33 cellular contexts compared by ENCODE assay signal in the genomic region with DNA sequence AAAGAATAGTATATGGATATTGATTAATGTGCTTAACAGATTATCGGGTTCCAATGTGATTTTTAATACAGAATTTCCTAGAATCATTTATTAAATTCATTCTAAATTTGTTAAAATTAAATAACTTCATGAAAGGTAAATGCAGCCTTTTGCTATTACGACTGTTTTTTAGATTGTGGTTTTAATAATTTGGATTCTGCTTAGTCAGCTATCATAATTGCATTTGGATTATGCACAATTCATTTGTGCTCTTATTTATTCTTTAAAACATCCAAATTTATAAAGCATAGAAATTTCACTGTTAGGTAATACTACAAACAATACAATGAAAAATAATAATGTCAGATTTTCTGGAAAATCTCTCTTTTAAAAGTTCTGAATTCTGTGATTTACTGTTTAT.
"Had no signal": no experiment of that assay in that cellular context is flagged by ENCODE, and none has a peak within 500 bp of the region (broad histone marks: within the 10 kb centered on the region; RNA-seq: fewer than 3 reads in every experiment).

No MANE protein-coding gene starts in this region.

- ATAC-seq: activated CD4-positive, alpha-beta T cell treated with anti-CD3 and anti-CD28 coated beads for 36 hours; activated CD4-positive, CD25-positive, alpha-beta regulatory T cell treated with anti-CD3 and anti-CD28 coated beads, Interleukin-2, amount 50 U/mL, for 24 hours; activated CD8-positive, alpha-beta memory T cell treated with anti-CD3 and anti-CD28 coated beads, Interleukin-2, amount 10 ng/mL, durations not matched to agents 7 days and 5 days; activated CD8-positive, alpha-beta T cell treated with anti-CD3 and anti-CD28 coated beads, Interleukin-2, amount 10 ng/mL, durations not matched to agents 7 days and 5 days; activated naive CD8-positive, alpha-beta T cell treated with anti-CD3 and anti-CD28 coated beads, Interleukin-2, amount 50 U/mL, for 24 hours; WTC11 had no signal

- H3K4me3 ChIP-seq: ascending aorta, cardiac muscle cell had no signal

- H3K27me3 ChIP-seq: ascending aorta, cardiac muscle cell had no signal

- FAIRE-seq: bronchial epithelial cell, TTC549 had no signal

- H3K4me1 ChIP-seq: ascending aorta had no signal

- H3K36me3 ChIP-seq: ascending aorta, cardiac muscle cell, WERI-Rb-1 had no signal

- H3K27ac ChIP-seq: ascending aorta, cardiac muscle cell, WERI-Rb-1 had no signal

- DNase-seq: activated CD4-positive, alpha-beta memory T cell treated with anti-CD3 and anti-CD28 coated beads, Interleukin-2, amount 10 ng/mL, durations not matched to agents 7 days and 5 days; activated CD4-positive, alpha-beta T cell treated with anti-CD3 and anti-CD28 coated beads for 1 hour; activated CD4-positive, alpha-beta T cell treated with anti-CD3 and anti-CD28 coated beads for 36 hours; activated CD4-positive, alpha-beta T cell treated with anti-CD3 and anti-CD28 coated beads for 48 hours; activated CD4-positive, alpha-beta T cell treated with anti-CD3 and anti-CD28 coated beads, Interleukin-2, amount 10 ng/mL, durations not matched to agents 7 days and 5 days; activated CD4-positive, alpha-beta T cell treated with anti-CD3 and anti-CD28 coated beads, Interleukin-2, amount 50 U/mL, for 48 hours; activated CD4-positive, CD25-positive, alpha-beta regulatory T cell; activated CD8-positive, alpha-beta memory T cell treated with anti-CD3 and anti-CD28 coated beads for 24 hours; activated CD8-positive, alpha-beta memory T cell treated with anti-CD3 and anti-CD28 coated beads, Interleukin-2, amount 10 ng/mL, durations not matched to agents 7 days and 5 days; activated CD8-positive, alpha-beta memory T cell treated with anti-CD3 and anti-CD28 coated beads, Interleukin-2, amount 50 U/mL, for 48 hours; activated CD8-positive, alpha-beta T cell treated with anti-CD3 and anti-CD28 coated beads, Interleukin-2, amount 10 ng/mL, durations not matched to agents 7 days and 5 days; activated effector memory CD4-positive, alpha-beta T cell treated with Interleukin-2 at 50 U/mL for 16 hours; activated gamma-delta T cell; activated naive CD4-positive, alpha-beta T cell treated with anti-CD3 and anti-CD28 coated beads, Interleukin-2, amount 10 ng/mL, durations not matched to agents 7 days and 5 days; activated naive CD4-positive, alpha-beta T cell treated with Interleukin-2 at 50 U/mL for 16 hours; activated naive CD8-positive, alpha-beta T cell treated with anti-CD3 and anti-CD28 coated beads, Interleukin-2, amount 10 ng/mL, durations not matched to agents 7 days and 5 days; activated naive CD8-positive, alpha-beta T cell treated with anti-CD3 and anti-CD28 coated beads, Interleukin-2, amount 50 U/mL, for 24 hours; activated T-cell treated with anti-CD3 and anti-CD28 coated beads, Interleukin-2, amount 50 U/mL, for 24 hours; activated T-cell treated with anti-CD3 and anti-CD28 coated beads, Interleukin-2, amount 50 U/mL, for 48 hours; amygdala; anterior cingulate cortex; caudate nucleus; cerebellar nuclear complex; T-helper 1 cell; T-helper 2 cell; T-helper 9 cell; WERI-Rb-1 had no signal
